Comparison of ENCODE assay signal across 1 cellular context in the genomic region with DNA sequence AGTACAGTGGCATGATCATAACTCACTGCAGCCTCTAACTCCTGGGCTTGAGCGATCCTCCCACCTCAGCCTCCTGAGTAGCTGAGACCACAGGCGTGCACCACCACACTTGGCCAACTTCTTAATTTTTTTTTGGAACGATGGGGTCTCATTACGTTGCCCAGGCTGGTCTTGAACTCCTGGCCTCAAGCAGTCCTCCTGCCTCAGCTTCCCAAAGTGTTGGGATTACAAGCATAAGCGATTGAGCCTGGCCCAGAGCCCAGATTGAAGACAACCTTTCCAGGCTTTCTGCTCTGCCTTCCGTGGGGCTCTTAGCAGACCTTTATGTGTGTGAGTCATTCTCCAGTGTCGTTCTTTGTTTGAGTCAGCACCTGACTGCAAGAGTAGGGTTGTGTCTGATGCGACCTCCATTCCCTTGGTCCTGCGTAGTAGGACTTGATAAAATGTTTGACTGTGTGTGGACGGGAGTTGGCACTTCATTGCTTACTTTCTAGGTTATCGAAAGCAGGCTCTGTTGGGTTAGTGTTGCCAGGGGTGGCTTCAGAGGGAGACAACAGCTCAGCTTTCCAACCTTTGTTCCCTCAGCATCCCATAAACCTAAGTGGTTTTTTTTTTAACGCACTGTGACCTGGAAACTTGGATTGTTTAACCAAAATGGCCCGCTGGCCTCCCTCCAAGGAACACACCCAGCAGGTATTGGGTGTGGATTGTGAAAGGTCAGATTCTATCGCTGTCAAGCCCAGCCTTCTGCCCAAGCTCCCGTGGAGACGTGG.
TF ChIP-seq lines count a peak whose summit lies in the region.

No MANE protein-coding gene starts in this region.

TF ChIP-seq in HEK293, 187 proteins besides CTCF, POLR2A, EP300 and RAD21 (continued from another document):
- no peak for TF ChIP-seq ZNF112 (tag by site-specific recombination; IDR thresholded peaks at IDR 0.05)
- TF ChIP-seq ZNF10 (tag by site-specific recombination; IDR thresholded peaks at IDR 0.05) = peak; percentile 72
- TF ChIP-seq, protein P1, sequence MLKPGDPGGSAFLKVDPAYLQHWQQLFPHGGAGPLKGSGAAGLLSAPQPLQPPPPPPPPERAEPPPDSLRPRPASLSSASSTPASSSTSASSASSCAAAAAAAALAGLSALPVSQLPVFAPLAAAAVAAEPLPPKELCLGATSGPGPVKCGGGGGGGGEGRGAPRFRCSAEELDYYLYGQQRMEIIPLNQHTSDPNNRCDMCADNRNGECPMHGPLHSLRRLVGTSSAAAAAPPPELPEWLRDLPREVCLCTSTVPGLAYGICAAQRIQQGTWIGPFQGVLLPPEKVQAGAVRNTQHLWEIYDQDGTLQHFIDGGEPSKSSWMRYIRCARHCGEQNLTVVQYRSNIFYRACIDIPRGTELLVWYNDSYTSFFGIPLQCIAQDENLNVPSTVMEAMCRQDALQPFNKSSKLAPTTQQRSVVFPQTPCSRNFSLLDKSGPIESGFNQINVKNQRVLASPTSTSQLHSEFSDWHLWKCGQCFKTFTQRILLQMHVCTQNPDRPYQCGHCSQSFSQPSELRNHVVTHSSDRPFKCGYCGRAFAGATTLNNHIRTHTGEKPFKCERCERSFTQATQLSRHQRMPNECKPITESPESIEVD (tag by site-specific recombination; IDR thresholded peaks at IDR 0.05) = peak; percentile 99; the same call in 1 of the 2 replicates
- TF ChIP-seq ZNF514 (tag by site-specific recombination; IDR thresholded peaks at IDR 0.05) = no peak
- peak; percentile 97 for TF ChIP-seq ZIC2 (tag by site-specific recombination; IDR thresholded peaks at IDR 0.05)
- TF ChIP-seq ZNF768 (tag by site-specific recombination; IDR thresholded peaks at IDR 0.05) = no peak
- TF ChIP-seq ZNF629 (tag by site-specific recombination; IDR thresholded peaks at IDR 0.05) = peak; percentile 86
- TF ChIP-seq, protein P2, sequence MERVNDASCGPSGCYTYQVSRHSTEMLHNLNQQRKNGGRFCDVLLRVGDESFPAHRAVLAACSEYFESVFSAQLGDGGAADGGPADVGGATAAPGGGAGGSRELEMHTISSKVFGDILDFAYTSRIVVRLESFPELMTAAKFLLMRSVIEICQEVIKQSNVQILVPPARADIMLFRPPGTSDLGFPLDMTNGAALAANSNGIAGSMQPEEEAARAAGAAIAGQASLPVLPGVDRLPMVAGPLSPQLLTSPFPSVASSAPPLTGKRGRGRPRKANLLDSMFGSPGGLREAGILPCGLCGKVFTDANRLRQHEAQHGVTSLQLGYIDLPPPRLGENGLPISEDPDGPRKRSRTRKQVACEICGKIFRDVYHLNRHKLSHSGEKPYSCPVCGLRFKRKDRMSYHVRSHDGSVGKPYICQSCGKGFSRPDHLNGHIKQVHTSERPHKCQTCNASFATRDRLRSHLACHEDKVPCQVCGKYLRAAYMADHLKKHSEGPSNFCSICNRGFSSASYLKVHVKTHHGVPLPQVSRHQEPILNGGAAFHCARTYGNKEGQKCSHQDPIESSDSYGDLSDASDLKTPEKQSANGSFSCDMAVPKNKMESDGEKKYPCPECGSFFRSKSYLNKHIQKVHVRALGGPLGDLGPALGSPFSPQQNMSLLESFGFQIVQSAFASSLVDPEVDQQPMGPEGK (tag by site-specific recombination; IDR thresholded peaks at IDR 0.05) = peak; percentile 80
- TF ChIP-seq PRDM1 (tag by site-specific recombination; IDR thresholded peaks at IDR 0.05) = peak; percentile 79
- TF ChIP-seq ZNF398 (tag by site-specific recombination; IDR thresholded peaks at IDR 0.05) = peak; percentile 9; the same call in 1 of the 2 replicates
- TF ChIP-seq ZNF133 (tag by site-specific recombination; IDR thresholded peaks at IDR 0.05) = no peak
- peak; percentile 61; the same call in 1 of the 2 replicates for TF ChIP-seq ZEB2 (tag by site-specific recombination; IDR thresholded peaks at IDR 0.05)
- TF ChIP-seq KLF17 (tag by site-specific recombination; IDR thresholded peaks at IDR 0.05) = peak; percentile 62
- no peak for TF ChIP-seq ZNF280C (tag by site-specific recombination; IDR thresholded peaks at IDR 0.05)
- TF ChIP-seq TRIM28 (IDR thresholded peaks at IDR 0.05; ENCODE audit: borderline replicate concordance, low read length) = peak; percentile 91
- TF ChIP-seq ZSCAN4 (tag by site-specific recombination; IDR thresholded peaks at IDR 0.05) = 0 out of 2 replicates have a peak, but pooled peaks have one; percentile 29
- TF ChIP-seq ZBTB21 (tag by site-specific recombination; IDR thresholded peaks at IDR 0.05) = peak; percentile 66; the same call in 1 of the 2 replicates
- TF ChIP-seq KLF1 (tag by site-specific recombination; IDR thresholded peaks at IDR 0.05) = peak; percentile 99
- no peak for TF ChIP-seq ZNF350 (tag by site-specific recombination; IDR thresholded peaks at IDR 0.05)
- peak; percentile 11; the same call in 1 of the 2 replicates for TF ChIP-seq ZNF394 (tag by site-specific recombination; IDR thresholded peaks at IDR 0.05; ENCODE audit: borderline replicate concordance)
- TF ChIP-seq ZNF184 (tag by site-specific recombination; IDR thresholded peaks at IDR 0.05) = 0 out of 2 replicates have a peak, but pooled peaks have one; percentile 59
- peak; percentile 41; the same call in 1 of the 2 replicates for TF ChIP-seq ZNF146 (tag by site-specific recombination; IDR thresholded peaks at IDR 0.05)
- no peak for TF ChIP-seq SCRT2 (tag by site-specific recombination; IDR thresholded peaks at IDR 0.05)
- TF ChIP-seq, protein P3, sequence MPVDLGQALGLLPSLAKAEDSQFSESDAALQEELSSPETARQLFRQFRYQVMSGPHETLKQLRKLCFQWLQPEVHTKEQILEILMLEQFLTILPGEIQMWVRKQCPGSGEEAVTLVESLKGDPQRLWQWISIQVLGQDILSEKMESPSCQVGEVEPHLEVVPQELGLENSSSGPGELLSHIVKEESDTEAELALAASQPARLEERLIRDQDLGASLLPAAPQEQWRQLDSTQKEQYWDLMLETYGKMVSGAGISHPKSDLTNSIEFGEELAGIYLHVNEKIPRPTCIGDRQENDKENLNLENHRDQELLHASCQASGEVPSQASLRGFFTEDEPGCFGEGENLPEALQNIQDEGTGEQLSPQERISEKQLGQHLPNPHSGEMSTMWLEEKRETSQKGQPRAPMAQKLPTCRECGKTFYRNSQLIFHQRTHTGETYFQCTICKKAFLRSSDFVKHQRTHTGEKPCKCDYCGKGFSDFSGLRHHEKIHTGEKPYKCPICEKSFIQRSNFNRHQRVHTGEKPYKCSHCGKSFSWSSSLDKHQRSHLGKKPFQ (tag by site-specific recombination; IDR thresholded peaks at IDR 0.05) = peak; percentile 93
